1 cellular context compared by ENCODE assay signal in the genomic region with DNA sequence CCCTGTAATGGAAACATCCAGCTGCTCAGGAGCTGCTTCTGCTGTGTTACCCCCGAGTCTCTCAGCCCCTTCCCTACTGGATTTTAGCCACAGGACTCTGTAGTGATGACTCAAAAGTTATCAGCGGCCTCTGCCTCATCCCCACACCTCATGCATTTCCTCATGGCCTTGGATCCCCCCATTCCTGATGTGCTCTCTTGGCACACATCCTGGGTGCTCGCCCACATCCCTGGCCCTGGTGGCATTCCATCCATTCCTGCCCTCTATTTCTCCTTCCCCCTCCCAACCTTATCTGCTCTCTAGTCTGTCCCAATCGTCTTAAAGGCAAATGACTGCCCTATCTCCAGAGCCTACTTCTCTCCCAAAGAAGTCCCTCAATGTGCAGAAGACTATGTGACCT.
TF ChIP-seq lines count a peak whose summit lies in the region.

No MANE protein-coding gene starts in this region.

TF ChIP-seq in IMR-90, 13 proteins besides CTCF, POLR2A, EP300 and RAD21:
- TF ChIP-seq MXI1 (IDR thresholded peaks at IDR 0.05; ENCODE audit: borderline replicate concordance, low read depth, low read length) (no peak), RFX5 (IDR thresholded peaks at IDR 0.05; ENCODE audit: low read depth, low read length) (no peak), CEBPB (IDR thresholded peaks at IDR 0.05; ENCODE audit: low read depth, low read length) (peak; percentile 68), BHLHE40 (IDR thresholded peaks at IDR 0.05; ENCODE audit: low read depth, low read length) (peak; percentile 35; the same call in 1 of the 2 replicates), RCOR1 (IDR thresholded peaks at IDR 0.05; ENCODE audit: insufficient replicate concordance, low read length) (no peak), MAZ (IDR thresholded peaks at IDR 0.05; ENCODE audit: borderline replicate concordance, low read depth, low read length) (peak; percentile 40; the same call in 1 of the 2 replicates), NFE2L2 (IDR thresholded peaks at IDR 0.05; ENCODE audit: low read depth, low read length) (no peak), SMC3 (IDR thresholded peaks at IDR 0.05; ENCODE audit: low read depth, low read length) (0 out of 2 replicates have a peak, but pooled peaks have one; percentile 9), FOS (IDR thresholded peaks at IDR 0.05; ENCODE audit: low read depth, low read length) (peak; percentile 34; the same call in 1 of the 2 replicates)
